ENCODE assay signal across 9 cellular contexts in genomic region chr11:128496249-128496648, GRCh38.
DNase-seq lines count a peak whose midpoint lies in the region; ATAC-seq and TF ChIP-seq lines count a peak whose summit lies in the region.
"Had no signal": no experiment of that assay in that cellular context is flagged by ENCODE, and none has a peak within 500 bp of the region (broad histone marks: within the 10 kb centered on the region; RNA-seq: fewer than 3 reads in every experiment).

No MANE protein-coding gene starts in this region.

- in situ Hi-C loops in HAP-1 (cut with MboI; ENCODE audit: low sequenced_read_pairs) = no loop called here

- TF ChIP-seq CTCF in CD4-positive, alpha-beta T cell (IDR thresholded peaks at IDR 0.05) = no peak
- TF ChIP-seq CTCF in Loucy (conservative IDR thresholded peaks at IDR 0.05; ENCODE audit: low read length) (no peak), nephron (IDR thresholded peaks at IDR 0.05; ENCODE audit: unreplicated experiment in 3 of 3) (no peak), A673 (conservative IDR thresholded peaks at IDR 0.05; ENCODE audit: low read depth, low read length) (no peak)

- intact Hi-C loops in CD4-positive, alpha-beta T cell (cut with DNase I, micrococcal nuclease) = loop anchor here in 1 of 2 experiments (2.0 kb wide), 1 partner anchor 13 kb away; no protein-coding TSS in a partner anchor
- intact Hi-C loops in A673 (cut with micrococcal nuclease; ENCODE audit: unreplicated experiment) = no loop called here

- H3K9ac ChIP-seq in Loucy (ENCODE audit: low read depth, low read length, poor library complexity, severe bottlenecking) = no peak overlapping the region

- H3K9me3 ChIP-seq in CD4-positive, alpha-beta T cell (ENCODE audit: control insufficient read depth, low read length) = no peaks in the 10 kb centered on the region
- H3K9me3 ChIP-seq in Loucy (ENCODE audit: insufficient read depth, low read depth, low read length) = no peaks in the 10 kb centered on the region
- no peaks in the 10 kb centered on the region for H3K9me3 ChIP-seq in effector memory CD4-positive, alpha-beta T cell (ENCODE audit: control insufficient read depth, low read length)
- H3K9me3 ChIP-seq in HAP-1 = no peaks in the 10 kb centered on the region
- no peaks in the 10 kb centered on the region for H3K9me3 ChIP-seq in A673 (ENCODE audit: low read depth, low read length, poor library complexity, severe bottlenecking)

- no peak overlapping the region for H2AFZ ChIP-seq in Loucy (ENCODE audit: low read length)

- H3K9me3 Mint-ChIP-seq in CD4-positive, alpha-beta T cell = no peaks in the 10 kb centered on the region
- no peaks in the 10 kb centered on the region for H3K9me3 Mint-ChIP-seq in nephron

- H3K36me3 ChIP-seq in Loucy (ENCODE audit: insufficient read depth, low read length) (peaks cover 57% of the 10 kb centered on the region; the same call in 1 of the 2 replicates), HAP-1 (replicated peaks) (no peaks in the 10 kb centered on the region), A673 (ENCODE audit: insufficient read depth, low read length, poor library complexity, severe bottlenecking) (no peaks in the 10 kb centered on the region)
- H3K36me3 ChIP-seq in effector memory CD4-positive, alpha-beta T cell (ENCODE audit: control insufficient read depth, insufficient read depth, low read length) = peaks cover 13% of the 10 kb centered on the region

- CTCF ChIA-PET in CD4-positive, alpha-beta T cell (lab: Charles Lee) = interaction anchor here (1.2 kb wide), 2 partner anchors 14 to 132 kb away, joined by 3 read pairs; no protein-coding TSS in a partner anchor
- CTCF ChIA-PET in A673 (lab: Charles Lee) = no interaction called here

- no peak overlapping the region for H3K4me3 ChIP-seq in Loucy (ENCODE audit: low read length, poor library complexity, severe bottlenecking)
- no peak overlapping the region for H3K4me3 ChIP-seq in effector memory CD4-positive, alpha-beta T cell (ENCODE audit: insufficient read depth, low read depth, low read length, poor library complexity, severe bottlenecking)
- H3K4me3 ChIP-seq in HAP-1 = no peak overlapping the region
- H3K4me3 ChIP-seq in A673 (ENCODE audit: low read depth, low read length, poor library complexity, severe bottlenecking) = no peak overlapping the region

- peak overlapping the region; percentile 93 for H3K27ac ChIP-seq in CD4-positive, alpha-beta T cell (ENCODE audit: low read depth, low read length)
- H3K27ac ChIP-seq in effector memory CD4-positive, alpha-beta T cell (ENCODE audit: insufficient read depth, low read length, poor library complexity, severe bottlenecking) = peak overlapping the region; percentile 93
- no peak overlapping the region for H3K27ac ChIP-seq in A673 (ENCODE audit: low read depth, low read length, poor library complexity, severe bottlenecking)
- H3K27ac ChIP-seq: VCaP had no signal

- POLR2A ChIA-PET in CD4-positive, alpha-beta T cell (lab: Charles Lee) = interaction anchor here (0.8 to 26.3 kb wide), 4 partner anchors 9 to 220 kb away, joined by 3 to 611 read pairs (median 490); no protein-coding TSS in a partner anchor
- POLR2A ChIA-PET in A673 (lab: Charles Lee; ENCODE audit: low non-redundant PET) = no interaction called here

- peaks cover 98% of the 10 kb centered on the region for H4K20me1 ChIP-seq in Loucy (ENCODE audit: insufficient read depth, low read length, poor library complexity, severe bottlenecking)

- no peaks in the 10 kb centered on the region for H3K27me3 Mint-ChIP-seq in CD4-positive, alpha-beta T cell
- peaks cover 8% of the 10 kb centered on the region for H3K27me3 Mint-ChIP-seq in nephron (ENCODE audit: low read depth)

- BruUV-seq in A673 (replicated peaks; lab: Mats Ljungman, UMichigan) = no TSS peak

- peak overlapping the region; percentile 38 for H3K4me2 ChIP-seq in Loucy (ENCODE audit: low read depth, low read length, poor library complexity, severe bottlenecking)

- H3F3A ChIP-seq in Loucy (ENCODE audit: low read depth) = no peaks in the 10 kb centered on the region; the same call in 1 of the 2 replicates

- no peaks in the 10 kb centered on the region for H3K27me3 ChIP-seq in CD4-positive, alpha-beta T cell (ENCODE audit: control insufficient read depth, insufficient read depth, low read length)
- H3K27me3 ChIP-seq in Loucy (ENCODE audit: insufficient read depth, low read length, poor library complexity, severe bottlenecking) (no peaks in the 10 kb centered on the region), HAP-1 (ENCODE audit: low read depth) (no peaks in the 10 kb centered on the region), A673 (replicated peaks; ENCODE audit: insufficient read depth, low read depth, low read length, poor library complexity) (peaks cover 66% of the 10 kb centered on the region)
- H3K27me3 ChIP-seq in effector memory CD4-positive, alpha-beta T cell (replicated peaks; ENCODE audit: control insufficient read depth, insufficient read depth, low read length, poor library complexity, severe bottlenecking) = no peaks in the 10 kb centered on the region

- H3K4me3 Mint-ChIP-seq in CD4-positive, alpha-beta T cell = peak overlapping the region; percentile 65
- no peak overlapping the region for H3K4me3 Mint-ChIP-seq in nephron

- DNase-seq in CD4-positive, alpha-beta T cell = no peak
- DNase-seq in effector memory CD4-positive, alpha-beta T cell = no peak
- DNase-seq in HAP-1 (ENCODE audit: low spot score in 2 of 2) (no peak), C1 segment of cervical spinal cord (lab: John Stamatoyannopoulos, UW) (no peak), A673 (ENCODE audit: low spot score) (no peak), NOMO-1 treated with DMSO at 0.1 percent for 48 hours (lab: John Stamatoyannopoulos, UW; ENCODE audit: unreplicated experiment) (no peak)

- no peaks in the 10 kb centered on the region for H3K9me2 ChIP-seq in Loucy (replicated peaks; ENCODE audit: low read depth, low read length)

- peaks cover 100% of the 10 kb centered on the region for H3K4me1 Mint-ChIP-seq in CD4-positive, alpha-beta T cell (ENCODE audit: low read depth)
- H3K4me1 Mint-ChIP-seq in nephron = peaks cover 85% of the 10 kb centered on the region

- H3K36me3 Mint-ChIP-seq in CD4-positive, alpha-beta T cell (ENCODE audit: low read depth) = peaks cover 98% of the 10 kb centered on the region
- peaks cover 9% of the 10 kb centered on the region for H3K36me3 Mint-ChIP-seq in nephron (ENCODE audit: low read depth)

- peaks cover 100% of the 10 kb centered on the region for H3K79me2 ChIP-seq in Loucy (ENCODE audit: insufficient read depth, low read length)

- no peak for ATAC-seq in CD4-positive, alpha-beta T cell (ENCODE audit: poor library complexity)

- H3K4me1 ChIP-seq in Loucy (ENCODE audit: insufficient read depth, low read length, poor library complexity, severe bottlenecking) (peaks cover 90% of the 10 kb centered on the region), HAP-1 (peaks cover 12% of the 10 kb centered on the region), A673 (ENCODE audit: insufficient read depth, low read length, poor library complexity, severe bottlenecking) (no peaks in the 10 kb centered on the region)
- peaks cover 90% of the 10 kb centered on the region for H3K4me1 ChIP-seq in effector memory CD4-positive, alpha-beta T cell (ENCODE audit: control insufficient read depth, insufficient read depth, low read length, poor library complexity, severe bottlenecking)

- H3K27ac Mint-ChIP-seq in CD4-positive, alpha-beta T cell = peak overlapping the region; percentile 99
- H3K27ac Mint-ChIP-seq in nephron = peak overlapping the region; percentile 80 to 93 (median 93)
